ENCODE assay signal across 20 cellular contexts in genomic region chr1:247669225-247669624, GRCh38. TPM values are rescaled to one million over a fixed set of nuclear protein-coding genes. Genes with fewer than 3 reads are reported as not detected.
DNase-seq lines count a peak whose midpoint lies in the region; ATAC-seq, FAIRE-seq and TF ChIP-seq lines count a peak whose summit lies in the region.
"Had no signal": no experiment of that assay in that cellular context is flagged by ENCODE, and none has a peak within 500 bp of the region (broad histone marks: within the 10 kb centered on the region; RNA-seq: fewer than 3 reads in every experiment).

No MANE protein-coding gene starts in this region.

- TF ChIP-seq POLR2A in HepG2 (IDR thresholded peaks at IDR 0.05; ENCODE audit: insufficient read depth in 1 of 2, low read depth in 2 of 2, low read length in 2 of 2) (no peak), right lobe of liver (IDR thresholded peaks at IDR 0.05) (no peak), K562 (conservative IDR thresholded peaks at IDR 0.05) (no peak), erythroblast (IDR thresholded peaks at IDR 0.05; ENCODE audit: low read length) (no peak)

- no peak overlapping the region for H3K4me2 ChIP-seq in HepG2 (ENCODE audit: low read depth, low read length)
- H3K4me2 ChIP-seq in K562 (ENCODE audit: insufficient read depth, low read length) = no peak overlapping the region
- no peak overlapping the region for H3K4me2 ChIP-seq in smooth muscle cell
- H3K4me2 ChIP-seq: BLaER1 had no signal

- H3K9ac ChIP-seq in HepG2 (ENCODE audit: insufficient read depth, low read depth, low read length) = no peak overlapping the region
- no peak overlapping the region for H3K9ac ChIP-seq in K562 (ENCODE audit: insufficient read depth in 1 of 2, low read depth in 2 of 2, low read length in 2 of 2)
- no peak overlapping the region for H3K9ac ChIP-seq in smooth muscle cell (ENCODE audit: low read depth)
- H3K9ac ChIP-seq: BLaER1, GM23248 had no signal

- H3K27me3 ChIP-seq in HepG2 (ENCODE audit: control insufficient read depth in 1 of 2, insufficient read depth in 2 of 2, low read length in 2 of 2) (no peaks in the 10 kb centered on the region), right lobe of liver (no peaks in the 10 kb centered on the region), K562 (ENCODE audit: control insufficient read depth in 2 of 2, insufficient read depth in 2 of 2, low read length in 2 of 2) (no peaks in the 10 kb centered on the region), pancreas (no peaks in the 10 kb centered on the region), smooth muscle cell (ENCODE audit: low read depth) (no peaks in the 10 kb centered on the region)
- H3K27me3 ChIP-seq: BLaER1 had no signal

- ATAC-seq in HepG2 = no peak
- ATAC-seq in right lobe of liver = no peak
- ATAC-seq in K562 = no peak
- ATAC-seq in pancreas = no peak
- ATAC-seq: GM12878 had no signal

- FAIRE-seq in HepG2 (lab: Jason Lieb, UNC) (no peak), K562 (lab: Jason Lieb, UNC) (no peak), pancreas (lab: Jason Lieb, UNC) (peak; percentile 37)
- FAIRE-seq: GM12878 had no signal

- no peak overlapping the region for H3K4me3 ChIP-seq in HepG2 (replicated peaks in 1 of 3; ENCODE audit: insufficient read depth in 1 of 3, low read depth in 2 of 3, low read length in 3 of 3)
- H3K4me3 ChIP-seq in right lobe of liver = no peak overlapping the region
- H3K4me3 ChIP-seq in K562 = no peak overlapping the region
- H3K4me3 ChIP-seq in pancreas = no peak overlapping the region
- no peak overlapping the region for H3K4me3 ChIP-seq in smooth muscle cell
- H3K4me3 ChIP-seq: BLaER1, GM12878, GM23248, HAP-1 had no signal

- TF ChIP-seq CTCF in HepG2 (CRISPR knock-in tag; IDR thresholded peaks at IDR 0.05) (no peak), right lobe of liver (IDR thresholded peaks at IDR 0.05) (no peak), K562 (IDR thresholded peaks at IDR 0.05 in 2 of 3, conservative IDR thresholded peaks at IDR 0.05 in 1 of 3; ENCODE audit: insufficient read depth in 2 of 3, low read depth in 1 of 3, low read length in 3 of 3) (no peak), pancreas (IDR thresholded peaks at IDR 0.05) (no peak), smooth muscle cell (IDR thresholded peaks at IDR 0.05; ENCODE audit: borderline replicate concordance, insufficient read depth, poor library complexity, severe bottlenecking) (no peak)

- in situ Hi-C loops in HepG2 (cut with HindIII; ENCODE audit: extremely low pct_ligation_motif_present, low pct_unique_long_range_greater_than_20kb) = no loop called here
- in situ Hi-C loops in K562 (cut with MboI) = no loop called here

- no peaks in the 10 kb centered on the region for H3F3A ChIP-seq in smooth muscle cell (ENCODE audit: low read depth)

- WGBS in HepG2 (ENCODE audit: low lambda C conversion rate) = 0% methylated on average over 1 of the region's 1 CpG
- 24% methylated on average over 1 of the region's 1 CpG for WGBS in right lobe of liver (ENCODE audit: insufficient coverage, low coverage, low lambda C conversion rate, missing lambda C conversion rate)
- 0% methylated on average over 1 of the region's 1 CpG for WGBS in K562 (ENCODE audit: insufficient coverage, low coverage, missing lambda C conversion rate)
- 18 to 43% methylated on average over 1 of the region's 1 CpG for WGBS in pancreas, 2 donors
- 62% methylated on average over 1 of the region's 1 CpG for WGBS in smooth muscle cell (ENCODE audit: low lambda C conversion rate)

- BruUV-seq in HepG2 (replicated peaks; lab: Mats Ljungman, UMichigan) (no TSS peak), K562 (replicated peaks; lab: Mats Ljungman, UMichigan) (no TSS peak)

- H3K27ac ChIP-seq in HepG2 (ENCODE audit: extremely low read length, insufficient read depth, low read length) (no peak overlapping the region), right lobe of liver (no peak overlapping the region), K562 (ENCODE audit: extremely low read depth, low read depth, low read length) (no peak overlapping the region), pancreas (no peak overlapping the region), smooth muscle cell (ENCODE audit: low read depth) (no peak overlapping the region)
- H3K27ac ChIP-seq: 22Rv1, BLaER1, GM23248 had no signal

- H4K20me1 ChIP-seq in HepG2 (ENCODE audit: insufficient read depth, low read length) (no peaks in the 10 kb centered on the region), K562 (replicated peaks; ENCODE audit: control insufficient read depth, insufficient read depth, low read length) (no peaks in the 10 kb centered on the region), smooth muscle cell (ENCODE audit: low read depth) (no peaks in the 10 kb centered on the region)
- H4K20me1 ChIP-seq: BLaER1 had no signal

- CTCF ChIA-PET in HepG2 (lab: Yijun Ruan, JAX; ENCODE audit: low intra/inter-chr PET ratio, low total read pairs) = no interaction called here
- CTCF ChIA-PET in K562 (lab: Yijun Ruan, JAX; ENCODE audit: low intra/inter-chr PET ratio) = no interaction called here

- H3K9me3 ChIP-seq in HepG2 (ENCODE audit: low read length) (peaks cover 31% of the 10 kb centered on the region), right lobe of liver (no peaks in the 10 kb centered on the region), K562 (replicated peaks; ENCODE audit: control insufficient read depth, insufficient read depth, low read depth, low read length) (no peaks in the 10 kb centered on the region), pancreas (no peaks in the 10 kb centered on the region), smooth muscle cell (replicated peaks; ENCODE audit: low read depth) (no peaks in the 10 kb centered on the region)
- H3K9me3 ChIP-seq: HAP-1 had no signal

- H3K4me1 ChIP-seq in HepG2 (ENCODE audit: insufficient read depth, low read length) (no peaks in the 10 kb centered on the region), right lobe of liver (no peaks in the 10 kb centered on the region), K562 (replicated peaks in 1 of 2; ENCODE audit: control insufficient read depth in 2 of 2, insufficient read depth in 2 of 2, low read length in 2 of 2) (no peaks in the 10 kb centered on the region), pancreas (no peaks in the 10 kb centered on the region), smooth muscle cell (ENCODE audit: low read depth) (no peaks in the 10 kb centered on the region)
- H3K4me1 ChIP-seq: BLaER1, HAP-1 had no signal

- no peaks in the 10 kb centered on the region for H3K9me1 ChIP-seq in K562 (ENCODE audit: control insufficient read depth, insufficient read depth, low read length)

- no peak for DNase-seq in HepG2 (ENCODE audit: low spot score)
- no peak for DNase-seq in right lobe of liver
- DNase-seq in K562 (ENCODE audit: extremely low read depth in 1 of 4, low spot score in 3 of 4) = no peak
- no peak for DNase-seq in pancreas
- no peak for DNase-seq in superior temporal gyrus (ENCODE audit: extremely low spot score)
- DNase-seq in smooth muscle cell (lab: John Stamatoyannopoulos, UW; ENCODE audit: unreplicated experiment) = no peak
- DNase-seq in erythroblast (lab: John Stamatoyannopoulos, UW) = no peak
- DNase-seq: CD4-positive, alpha-beta memory T cell; DMS79 treated with DMSO at 0.1 percent for 48 hours; GM23248; KBM-7 had no signal

- POLR2A ChIA-PET in HepG2 (lab: Yijun Ruan, JAX) (no interaction called here), K562 (lab: Yijun Ruan, JAX) (no interaction called here)

- no peaks in the 10 kb centered on the region for H3K36me3 ChIP-seq in HepG2 (replicated peaks in 1 of 2; ENCODE audit: control insufficient read depth in 1 of 2, insufficient read depth in 2 of 2, low read length in 2 of 2)
- no peaks in the 10 kb centered on the region for H3K36me3 ChIP-seq in right lobe of liver
- H3K36me3 ChIP-seq in K562 (ENCODE audit: control insufficient read depth, insufficient read depth, low read length) = no peaks in the 10 kb centered on the region
- H3K36me3 ChIP-seq in pancreas = no peaks in the 10 kb centered on the region
- H3K36me3 ChIP-seq in smooth muscle cell (ENCODE audit: low read depth) = no peaks in the 10 kb centered on the region
- H3K36me3 ChIP-seq: BLaER1, HAP-1 had no signal

- TF ChIP-seq EP300 in HepG2 (IDR thresholded peaks at IDR 0.05; ENCODE audit: low read depth in 2 of 2, low read length in 2 of 2) = no peak
- TF ChIP-seq EP300 in HepG2 (CRISPR knock-in tag; IDR thresholded peaks at IDR 0.05; ENCODE audit: borderline replicate concordance) = no peak
- TF ChIP-seq EP300 in K562 (IDR thresholded peaks at IDR 0.05; ENCODE audit: low read length) = no peak

- no peaks in the 10 kb centered on the region for H3K79me2 ChIP-seq in HepG2 (ENCODE audit: insufficient read depth, low read length)
- no peaks in the 10 kb centered on the region for H3K79me2 ChIP-seq in K562 (ENCODE audit: control insufficient read depth, insufficient read depth, low read length)
- no peaks in the 10 kb centered on the region for H3K79me2 ChIP-seq in smooth muscle cell (ENCODE audit: low read depth)

- TF ChIP-seq RAD21 in HepG2 (CRISPR knock-in tag; IDR thresholded peaks at IDR 0.05) (no peak), K562 (CRISPR knock-in tag; conservative IDR thresholded peaks at IDR 0.05 in 1 of 2, IDR thresholded peaks at IDR 0.05 in 1 of 2) (no peak)

- H2AFZ ChIP-seq in HepG2 (ENCODE audit: low read length) = no peak overlapping the region
- no peak overlapping the region for H2AFZ ChIP-seq in K562 (ENCODE audit: low read depth, low read length)
- no peak overlapping the region for H2AFZ ChIP-seq in smooth muscle cell (ENCODE audit: low read depth)
- H2AFZ ChIP-seq: GM23248 had no signal

- intact Hi-C loops in HepG2 (cut with micrococcal nuclease; ENCODE audit: unreplicated experiment) (no loop called here), right lobe of liver (cut with DNase I) (no loop called here), K562 (cut with micrococcal nuclease) (no loop called here), pancreas (cut with DNase I) (no loop called here)

RNA-seq across cellular contexts. Expression of gene OR13G1, which starts 10.3 kb away (rescaled TPM):
- not detected in 2 replicates for total RNA-seq in HepG2 (2016; rRNA removed; fragmentation: Illumina TruSeq; extraction: Trizol)
- total RNA-seq in HepG2 (2016; cell fraction: cytosol; rRNA removed; fragmentation: Illumina TruSeq; extraction: Trizol; ENCODE audit: low read depth) = not detected in 2 replicates
- total RNA-seq in HepG2 (2016; cell fraction: insoluble cytoplasmic fraction; rRNA removed; fragmentation: Illumina TruSeq; extraction: Trizol) = not detected in 2 replicates
- not detected in 2 replicates for total RNA-seq in HepG2 (2016; cell fraction: membrane; rRNA removed; fragmentation: Illumina TruSeq; extraction: Trizol)
- not detected in 2 replicates for total RNA-seq in HepG2 (2016; cell fraction: nucleus; rRNA removed; fragmentation: Illumina TruSeq; extraction: Trizol)
- not detected in 2 replicates for polyA plus RNA-seq in HepG2 (2011; rRNA removed)
- not detected in 2 replicates for polyA plus RNA-seq in HepG2 (2011; cell fraction: cytosol; rRNA removed)
- polyA plus RNA-seq in HepG2 (2011; cell fraction: nucleus; rRNA removed) = not detected in 2 replicates
- not detected in 2 replicates for polyA plus RNA-seq in HepG2 (2012)
- polyA plus RNA-seq in HepG2 (2016; cell fraction: cytosol; fragmentation: Illumina TruSeq; extraction: Trizol; ENCODE audit: low read depth) = not detected in 2 replicates
- polyA plus RNA-seq in HepG2 (2016; cell fraction: insoluble cytoplasmic fraction; fragmentation: Illumina TruSeq; extraction: Trizol; ENCODE audit: low read depth) = not detected in 2 replicates
- polyA plus RNA-seq in HepG2 (2016; cell fraction: membrane; fragmentation: Illumina TruSeq; extraction: Trizol; ENCODE audit: low read depth) = not detected in 2 replicates
- not detected in 2 replicates for polyA plus RNA-seq in HepG2 (2016; cell fraction: nucleus; fragmentation: Illumina TruSeq; extraction: Trizol; ENCODE audit: insufficient read depth, low read depth)
- not detected in 2 replicates for polyA minus RNA-seq in HepG2 (2011; rRNA and poly(A)+ RNA removed; ENCODE audit: low replicate concordance)
- not detected in 2 replicates for polyA minus RNA-seq in HepG2 (2011; cell fraction: cytosol; rRNA and poly(A)+ RNA removed)
- not detected in 2 replicates for polyA minus RNA-seq in HepG2 (2011; cell fraction: nucleus; rRNA and poly(A)+ RNA removed)
- not detected for total RNA-seq in right lobe of liver
- not detected in 2 replicates for total RNA-seq in K562 (2011; cell fraction: chromatin; rRNA removed; ENCODE audit: low replicate concordance)
- total RNA-seq in K562 (2011; cell fraction: nucleolus; rRNA removed) = not detected in 2 replicates
- total RNA-seq in K562 (2011; cell fraction: nucleoplasm; rRNA removed) = not detected in 2 replicates
- not detected in 2 replicates for total RNA-seq in K562 (2014; rRNA removed)
- not detected in 2 replicates for total RNA-seq in K562 (2014; rRNA removed; fragmentation: Illumina TruSeq; extraction: Trizol)
- not detected in 2 replicates for total RNA-seq in K562 (2015; rRNA removed; fragmentation: Illumina TruSeq; extraction: Trizol)
- not detected in 2 replicates for total RNA-seq in K562 (2021)
- polyA plus RNA-seq in K562 (2011; rRNA removed) = not detected in 2 replicates
- not detected in 2 replicates for polyA plus RNA-seq in K562 (2011; cell fraction: cytosol; rRNA removed)
- polyA plus RNA-seq in K562 (2011; cell fraction: nucleus; rRNA removed) = not detected in 2 replicates
- not detected in 2 replicates for polyA plus RNA-seq in K562 (2012)
- not detected in 2 replicates for polyA plus RNA-seq in K562 (2014; fragmentation: Illumina TruSeq; extraction: Trizol)
- polyA plus RNA-seq in K562 (2014; fragmentation: Nextera tagmentation; extraction: Ambion mirVana) = not detected
- polyA plus RNA-seq in K562 (2014; rRNA removed) = not detected in 2 replicates
- not detected in 2 replicates for polyA minus RNA-seq in K562 (2011; rRNA and poly(A)+ RNA removed)
- not detected in 2 replicates for polyA minus RNA-seq in K562 (2011; cell fraction: cytosol; rRNA and poly(A)+ RNA removed)
- not detected in 2 replicates for polyA minus RNA-seq in K562 (2011; cell fraction: nucleus; rRNA and poly(A)+ RNA removed)
- not detected for total RNA-seq in pancreas
- not detected for polyA plus RNA-seq in pancreas
- not detected in 2 replicates for total RNA-seq in smooth muscle cell
- polyA plus RNA-seq in smooth muscle cell = not detected in 2 replicates
- total RNA-seq: A673; CD4-positive, alpha-beta memory T cell; GM12878; GM23248; H4; HT-29 had no signal
- polyA plus RNA-seq: AG04450; CD14-positive monocyte; CD4-positive, alpha-beta memory T cell; GM12878; GM23248 had no signal

RNA-seq across cellular contexts. Expression of gene OR6F1, which starts 47.2 kb away (rescaled TPM):
- not detected in 2 replicates for total RNA-seq in HepG2 (2016; rRNA removed; fragmentation: Illumina TruSeq; extraction: Trizol)
- total RNA-seq in HepG2 (2016; cell fraction: cytosol; rRNA removed; fragmentation: Illumina TruSeq; extraction: Trizol; ENCODE audit: low read depth) = not detected in 2 replicates
- total RNA-seq in HepG2 (2016; cell fraction: insoluble cytoplasmic fraction; rRNA removed; fragmentation: Illumina TruSeq; extraction: Trizol) = not detected in 2 replicates
- not detected in 2 replicates for total RNA-seq in HepG2 (2016; cell fraction: membrane; rRNA removed; fragmentation: Illumina TruSeq; extraction: Trizol)
- total RNA-seq in HepG2 (2016; cell fraction: nucleus; rRNA removed; fragmentation: Illumina TruSeq; extraction: Trizol) = not detected in 2 replicates
- polyA plus RNA-seq in HepG2 (2011; rRNA removed) = not detected in 2 replicates
- polyA plus RNA-seq in HepG2 (2011; cell fraction: cytosol; rRNA removed) = not detected in 2 replicates
- polyA plus RNA-seq in HepG2 (2011; cell fraction: nucleus; rRNA removed) = not detected in 2 replicates
- not detected in 2 replicates for polyA plus RNA-seq in HepG2 (2012)
- not detected in 2 replicates for polyA plus RNA-seq in HepG2 (2016; cell fraction: cytosol; fragmentation: Illumina TruSeq; extraction: Trizol; ENCODE audit: low read depth)
- polyA plus RNA-seq in HepG2 (2016; cell fraction: insoluble cytoplasmic fraction; fragmentation: Illumina TruSeq; extraction: Trizol; ENCODE audit: low read depth) = not detected in 2 replicates
- polyA plus RNA-seq in HepG2 (2016; cell fraction: membrane; fragmentation: Illumina TruSeq; extraction: Trizol; ENCODE audit: low read depth) = not detected in 2 replicates
- not detected in 2 replicates for polyA plus RNA-seq in HepG2 (2016; cell fraction: nucleus; fragmentation: Illumina TruSeq; extraction: Trizol; ENCODE audit: insufficient read depth, low read depth)
- not detected in 2 replicates for polyA minus RNA-seq in HepG2 (2011; rRNA and poly(A)+ RNA removed; ENCODE audit: low replicate concordance)
- not detected in 2 replicates for polyA minus RNA-seq in HepG2 (2011; cell fraction: cytosol; rRNA and poly(A)+ RNA removed)
- not detected in 2 replicates for polyA minus RNA-seq in HepG2 (2011; cell fraction: nucleus; rRNA and poly(A)+ RNA removed)
- not detected for total RNA-seq in right lobe of liver
- not detected in 2 replicates for total RNA-seq in K562 (2011; cell fraction: chromatin; rRNA removed; ENCODE audit: low replicate concordance)
- not detected in 2 replicates for total RNA-seq in K562 (2011; cell fraction: nucleolus; rRNA removed)
- not detected in 2 replicates for total RNA-seq in K562 (2011; cell fraction: nucleoplasm; rRNA removed)
- not detected in 2 replicates for total RNA-seq in K562 (2014; rRNA removed)
- not detected in 2 replicates for total RNA-seq in K562 (2014; rRNA removed; fragmentation: Illumina TruSeq; extraction: Trizol)
- not detected in 2 replicates for total RNA-seq in K562 (2015; rRNA removed; fragmentation: Illumina TruSeq; extraction: Trizol)
- total RNA-seq in K562 (2021) = not detected in 2 replicates
- polyA plus RNA-seq in K562 (2011; rRNA removed) = not detected in 2 replicates
- not detected in 2 replicates for polyA plus RNA-seq in K562 (2011; cell fraction: cytosol; rRNA removed)
- not detected in 2 replicates for polyA plus RNA-seq in K562 (2011; cell fraction: nucleus; rRNA removed)
- not detected in 2 replicates for polyA plus RNA-seq in K562 (2012)
- polyA plus RNA-seq in K562 (2014; fragmentation: Illumina TruSeq; extraction: Trizol) = not detected in 2 replicates
- not detected for polyA plus RNA-seq in K562 (2014; fragmentation: Nextera tagmentation; extraction: Ambion mirVana)
- not detected in 2 replicates for polyA plus RNA-seq in K562 (2014; rRNA removed)
- not detected in 2 replicates for polyA minus RNA-seq in K562 (2011; rRNA and poly(A)+ RNA removed)
- polyA minus RNA-seq in K562 (2011; cell fraction: cytosol; rRNA and poly(A)+ RNA removed) = not detected in 2 replicates
- polyA minus RNA-seq in K562 (2011; cell fraction: nucleus; rRNA and poly(A)+ RNA removed) = not detected in 2 replicates
- not detected for total RNA-seq in pancreas
- polyA plus RNA-seq in pancreas = not detected
- not detected in 2 replicates for total RNA-seq in smooth muscle cell
- polyA plus RNA-seq in smooth muscle cell = not detected in 2 replicates
- total RNA-seq: A673; CD4-positive, alpha-beta memory T cell; GM12878; GM23248; H4; HT-29 had no signal
- polyA plus RNA-seq: AG04450; CD14-positive monocyte; CD4-positive, alpha-beta memory T cell; GM12878; GM23248 had no signal

Comparison
In these comparisons a context has a peak if more than half of its experiments do, and no peak if none do; other contexts are left out.
1. Of the 241 proteins assayed by ChIP-seq in both HepG2 and K562: peak only in HepG2: none; only in K562: CEBPB; in both: none; in neither: 237; mixed calls (peak in some experiments, not most) for 3.